Comparison of ENCODE assay signal across 20 cellular contexts in the genomic region with DNA sequence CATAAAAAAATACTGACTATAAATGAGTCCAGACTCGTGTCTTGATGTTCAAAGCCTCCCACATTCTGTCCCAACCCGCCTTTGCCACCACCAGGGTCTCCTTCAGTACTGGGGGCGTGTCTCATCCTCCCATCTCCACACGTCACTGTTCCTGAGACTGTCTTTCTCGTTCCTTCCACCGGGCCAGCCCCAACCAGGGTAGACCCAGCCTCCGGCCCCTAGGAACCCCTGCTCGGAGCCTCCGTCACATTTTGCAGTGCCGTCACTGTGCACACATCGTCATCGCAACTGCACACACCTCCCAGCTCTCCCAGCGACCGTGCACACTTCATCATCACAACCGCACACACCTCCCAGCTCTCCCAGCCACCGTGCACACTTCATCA.
"Had no signal": no experiment of that assay in that cellular context is flagged by ENCODE, and none has a peak within 500 bp of the region (broad histone marks: within the 10 kb centered on the region; RNA-seq: fewer than 3 reads in every experiment).

No MANE protein-coding gene starts in this region.

- H3K4me1 ChIP-seq: prostate gland, SJSA1, thyroid gland had no signal

- H3K27me3 Mint-ChIP-seq: activated B cell treated with CpG ODN at 0.5 μM for 24 hours; dendritic cell treated with granulocyte-macrophage colony-stimulating factor and Interleukin-4, amounts not matched to agents 40 ng/mL and 50 ng/mL, for 4 days had no signal

- ATAC-seq: activated CD4-positive, alpha-beta T cell treated with anti-CD3 and anti-CD28 coated beads for 36 hours; esophagus mucosa; left ventricle myocardium superior had no signal

- H3K36me3 Mint-ChIP-seq: activated naive CD4-positive, alpha-beta T cell treated with anti-CD3 and anti-CD28 coated beads, Interleukin-2, amount 10 ng/mL, durations not matched to agents 7 days and 5 days had no signal

- H3K4me3 ChIP-seq: cardiac muscle cell, prostate gland, SJSA1, thyroid gland had no signal

- H3K36me3 ChIP-seq: cardiac muscle cell, prostate gland, SJSA1, thyroid gland had no signal

- FAIRE-seq: endothelial cell of umbilical vein had no signal

- H3K4me3 Mint-ChIP-seq: activated B cell treated with CpG ODN at 0.5 μM for 24 hours; activated CD4-positive, alpha-beta T cell treated with anti-CD3 and anti-CD28 coated beads for 36 hours; activated naive CD4-positive, alpha-beta T cell treated with anti-CD3 and anti-CD28 coated beads, Interleukin-2, amount 10 ng/mL, durations not matched to agents 7 days and 5 days; dendritic cell treated with granulocyte-macrophage colony-stimulating factor and Interleukin-4, amounts not matched to agents 40 ng/mL and 50 ng/mL, for 4 days; neural crest cell; T-helper 1 cell treated with Interleukin-12 subunit alpha and Interleukin-12 subunit beta and Interleukin-4 antibody, amounts not matched to agents 30 μg/mL and 1 μg/mL, for 36 hours had no signal

- H3K4me1 Mint-ChIP-seq: activated B cell treated with CpG ODN at 0.5 μM for 24 hours; activated CD4-positive, alpha-beta T cell treated with anti-CD3 and anti-CD28 coated beads for 36 hours; activated naive CD4-positive, alpha-beta T cell treated with anti-CD3 and anti-CD28 coated beads, Interleukin-2, amount 10 ng/mL, durations not matched to agents 7 days and 5 days had no signal

- H3K27me3 ChIP-seq: thyroid gland had no signal

- H3K27ac Mint-ChIP-seq: activated B cell treated with CpG ODN at 0.5 μM for 24 hours; activated CD4-positive, alpha-beta T cell treated with anti-CD3 and anti-CD28 coated beads for 36 hours; activated naive CD4-positive, alpha-beta T cell treated with anti-CD3 and anti-CD28 coated beads, Interleukin-2, amount 10 ng/mL, durations not matched to agents 7 days and 5 days; dendritic cell treated with granulocyte-macrophage colony-stimulating factor and Interleukin-4, amounts not matched to agents 40 ng/mL and 50 ng/mL, for 4 days; T-helper 1 cell treated with Interleukin-12 subunit alpha and Interleukin-12 subunit beta and Interleukin-4 antibody, amounts not matched to agents 30 μg/mL and 1 μg/mL, for 36 hours had no signal

- H3K27ac ChIP-seq: cardiac muscle cell, prostate gland, SJSA1, thyroid gland had no signal

- H3K9me3 Mint-ChIP-seq: activated B cell treated with CpG ODN at 0.5 μM for 24 hours; activated naive CD4-positive, alpha-beta T cell treated with anti-CD3 and anti-CD28 coated beads, Interleukin-2, amount 10 ng/mL, durations not matched to agents 7 days and 5 days; dendritic cell treated with granulocyte-macrophage colony-stimulating factor and Interleukin-4, amounts not matched to agents 40 ng/mL and 50 ng/mL, for 4 days; neural crest cell; T-helper 1 cell treated with Interleukin-12 subunit alpha and Interleukin-12 subunit beta and Interleukin-4 antibody, amounts not matched to agents 30 μg/mL and 1 μg/mL, for 36 hours had no signal

- H3K9me3 ChIP-seq: prostate gland, thyroid gland had no signal

- DNase-seq: activated B cell treated with CpG ODN at 0.5 μM for 24 hours; activated CD4-positive, alpha-beta T cell treated with anti-CD3 and anti-CD28 coated beads for 36 hours; activated CD4-positive, alpha-beta T cell treated with anti-CD3 and anti-CD28 coated beads, Interleukin-2, amount 50 U/mL, for 48 hours; activated naive CD4-positive, alpha-beta T cell treated with anti-CD3 and anti-CD28 coated beads, Interleukin-2, amount 10 ng/mL, durations not matched to agents 7 days and 5 days; amygdala; effector memory CD4-positive, alpha-beta T cell; foreskin melanocyte; kidney glomerular epithelial cell; left ventricle myocardium superior; stimulated activated CD4-positive, alpha-beta T cell treated with anti-CD3 and anti-CD28 coated beads, Interleukin-4, amount 100 ng/mL, for 24 hours; stimulated activated naive CD4-positive, alpha-beta T cell treated with Interleukin-2 at 50 U/mL for 16 hours; thyroid gland had no signal
